Comparison of ENCODE assay signal across 8 cellular contexts in the genomic region with DNA sequence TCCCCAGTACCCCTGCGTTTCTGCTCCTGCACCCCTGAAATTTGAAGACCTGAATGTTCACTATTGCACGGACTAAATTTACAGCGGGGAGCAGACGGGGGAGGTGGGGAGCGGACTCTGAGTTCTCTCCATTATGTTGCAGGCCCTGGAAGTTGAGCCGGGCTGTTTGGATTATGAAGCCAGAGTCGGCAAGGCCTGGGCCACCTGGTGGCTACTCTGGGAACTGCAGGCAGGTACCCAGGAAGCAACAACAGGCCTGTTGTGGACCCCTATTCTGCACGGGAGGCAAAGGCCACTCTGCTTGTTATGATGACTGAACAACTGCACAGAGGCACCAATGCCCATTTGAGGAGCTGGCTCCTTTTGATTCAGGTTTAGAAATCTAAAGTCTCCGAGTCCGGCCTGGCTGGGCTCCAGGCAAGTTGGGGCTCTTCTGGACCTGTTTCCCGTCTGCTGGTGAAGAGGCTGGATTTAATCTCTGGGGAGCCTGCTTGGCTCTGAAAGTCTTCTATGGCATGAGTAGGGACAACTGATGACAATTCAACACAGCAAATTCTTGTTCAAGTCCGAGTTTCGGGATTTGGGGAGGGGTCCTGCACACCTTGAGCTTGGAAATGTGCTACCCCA. TPM values are rescaled to one million over a fixed set of nuclear protein-coding genes. Genes with fewer than 3 reads are reported as not detected.
DNase-seq lines count a peak whose midpoint lies in the region; ATAC-seq, FAIRE-seq and TF ChIP-seq lines count a peak whose summit lies in the region.

No MANE protein-coding gene starts in this region.

- intact Hi-C loops in pancreas (cut with DNase I): loop anchor here in 1 of 3 donors (5.0 kb wide), 1 partner anchor 236 kb away; no protein-coding TSS in a partner anchor
- intact Hi-C loops in tibial artery (cut with DNase I; ENCODE audit: low total_unique reads): loop anchor here (5.0 kb wide), 2 partner anchors 106 to 236 kb away; partner anchors contain the start of gene PRIMA1

- H3K4me3 ChIP-seq in HFF-Myc (replicated peaks; ENCODE audit: low read depth, low read length) (no peak overlapping the region), pancreas (no peak overlapping the region), tibial artery (peak overlapping the region in 1 of 2 donors; percentile 25)

- H3K27me3 ChIP-seq in pancreas (no peaks in the 10 kb centered on the region), tibial artery (no peaks in the 10 kb centered on the region)

- DNase-seq in D721Med (ENCODE audit: insufficient read length, low spot score): peak; percentile 68
- no peak for DNase-seq in HFF-Myc (ENCODE audit: extremely low read depth, low read depth)
- peak; percentile 59 for DNase-seq in RPMI8226
- DNase-seq in activated gamma-delta T cell treated with anti-CD3 and anti-CD28 coated beads, Interleukin-2, amount 50 U/mL, for 16 hours (ENCODE audit: low read depth): peak; percentile 55
- peak; percentile 73 for DNase-seq in germinal center (ENCODE audit: low spot score)
- peak; percentile 36 to 93 (median 75) for DNase-seq in pancreas
- DNase-seq in tibial artery: peak; percentile 75 to 82

- no peaks in the 10 kb centered on the region for H3K36me3 ChIP-seq in pancreas
- H3K36me3 ChIP-seq in tibial artery: no peaks in the 10 kb centered on the region

- H3K27ac ChIP-seq in pancreas: no peak overlapping the region
- H3K27ac ChIP-seq in tibial artery: peak overlapping the region in 1 of 2 donors; percentile 3

- peak; percentile 74 for TF ChIP-seq CTCF in D721Med (IDR thresholded peaks at IDR 0.05; ENCODE audit: insufficient read depth, missing control alignments)
- peak; percentile 99 for TF ChIP-seq CTCF in HFF-Myc (IDR thresholded peaks at IDR 0.05; ENCODE audit: low read depth, low read length, missing control alignments)
- TF ChIP-seq CTCF in pancreas (IDR thresholded peaks at IDR 0.05): peak; percentile 96 to 98 (median 98)
- TF ChIP-seq CTCF in tibial artery (IDR thresholded peaks at IDR 0.05): peak; percentile 94 to 99

- 32 to 35% methylated on average over 13 of the region's 13 CpGs for WGBS in pancreas, 2 donors

- H3K4me1 ChIP-seq in pancreas: no peaks in the 10 kb centered on the region
- peaks cover 0 to 19% (median 12%) of the 10 kb centered on the region in 4 donors for H3K4me1 ChIP-seq in tibial artery

- peak in 3 of 4 donors; percentile 79 to 92 (median 83) for ATAC-seq in pancreas
- no peak for ATAC-seq in GM21526 (IDR thresholded peaks at IDR 0.05; ENCODE audit: low FRiP score, unreplicated experiment)

- FAIRE-seq in D721Med (lab: Jason Lieb, UNC) (no peak), pancreas (lab: Jason Lieb, UNC) (no peak)

- H3K9me3 ChIP-seq in pancreas (no peaks in the 10 kb centered on the region), tibial artery (no peaks in the 10 kb centered on the region)

RNA-seq across cellular contexts. Expression of gene FAM181A, which starts 34.1 kb away (rescaled TPM):
- total RNA-seq in pancreas: not detected
- polyA plus RNA-seq in pancreas: not detected
